In the genomic region with DNA sequence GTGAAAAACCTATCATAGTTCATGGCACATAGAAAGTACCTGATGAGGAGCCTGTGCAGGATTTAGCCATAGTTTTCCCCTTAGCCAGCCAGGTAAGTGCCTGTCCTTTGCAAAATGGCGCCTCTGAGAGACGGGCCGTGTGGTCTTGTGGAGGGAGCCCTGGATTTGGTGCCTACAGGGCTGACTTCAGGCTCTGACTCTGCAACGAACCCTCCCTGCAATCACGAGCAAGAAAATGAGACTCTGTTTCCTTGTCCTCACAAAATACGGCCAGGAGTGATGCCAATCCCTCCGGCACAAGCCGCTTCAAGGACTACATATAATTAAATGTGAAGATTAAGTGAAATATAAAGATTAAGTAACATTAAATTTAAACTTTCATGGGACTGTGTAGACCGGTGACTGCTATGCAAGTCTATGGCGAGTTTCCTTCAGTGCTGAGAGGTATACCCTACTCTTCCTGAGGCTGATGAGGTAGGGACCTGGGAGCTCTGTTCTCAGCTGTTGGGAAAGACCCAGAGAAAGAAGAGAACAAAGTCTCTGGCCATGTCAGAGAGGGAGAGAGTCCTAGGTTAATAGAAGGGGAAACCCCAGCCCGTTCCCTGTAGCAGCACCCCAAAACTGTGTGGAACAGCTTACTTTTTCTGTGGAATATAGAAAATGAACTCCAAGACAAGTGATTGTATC, we compare ENCODE assay signal across 17 cellular contexts. TPM values are rescaled to one million over a fixed set of nuclear protein-coding genes. Genes with fewer than 3 reads are reported as not detected.
A peak's percentile ranks its signal among the peaks of the same experiment; 100 is the strongest.
DNase-seq lines count a peak whose midpoint lies in the region; ATAC-seq and TF ChIP-seq lines count a peak whose summit lies in the region.
"Had no signal": no experiment of that assay in that cellular context is flagged by ENCODE, and none has a peak within 500 bp of the region (broad histone marks: within the 10 kb centered on the region; RNA-seq: fewer than 3 reads in every experiment).

No MANE protein-coding gene starts in this region.

- TF ChIP-seq CTCF in Peyer's patch (IDR thresholded peaks at IDR 0.05) (no peak), colonic mucosa (IDR thresholded peaks at IDR 0.05) (no peak)

- H3K4me1 Mint-ChIP-seq in activated naive CD4-positive, alpha-beta T cell treated with anti-CD3 and anti-CD28 coated beads, Interleukin-2, amount 10 ng/mL, durations not matched to agents 7 days and 5 days, result peaks cover 91% of the 10 kb centered on the region
- peaks cover 57 to 88% of the 10 kb centered on the region in 2 donors for H3K4me1 Mint-ChIP-seq in stimulated activated naive B cell treated with anti-CD40 and anti-IgM and Interleukin-4, amounts not matched to agents 10 μg/mL and 1 μg/mL and 100 μg/mL, for 72 hours

- no peaks in the 10 kb centered on the region for H3K36me3 ChIP-seq in Peyer's patch
- H3K36me3 ChIP-seq in colonic mucosa, result no peaks in the 10 kb centered on the region
- H3K36me3 ChIP-seq: adrenal gland, right atrium auricular region, upper lobe of right lung had no signal

- CTCF ChIA-PET in activated naive CD4-positive, alpha-beta T cell treated with anti-CD3 and anti-CD28 coated beads, Interleukin-2, amount 10 ng/mL, durations not matched to agents 7 days and 5 days (lab: Charles Lee), result interaction anchor here (1.0 to 1.4 kb wide), 5 partner anchors 8 to 89 kb away, joined by 3 to 8 read pairs (median 4); no protein-coding TSS in a partner anchor

- in situ Hi-C loops in G401 (cut with HindIII; ENCODE audit: low sequenced_read_pairs), result no loop called here

- TF ChIP-seq POLR2A in Peyer's patch (IDR thresholded peaks at IDR 0.05), result no peak

- H3K4me3 ChIP-seq in Peyer's patch (no peak overlapping the region), colonic mucosa (no peak overlapping the region)
- H3K4me3 ChIP-seq: adrenal gland, lung, right atrium auricular region, upper lobe of right lung had no signal

- no peak for DNase-seq in activated naive CD4-positive, alpha-beta T cell treated with anti-CD3 and anti-CD28 coated beads, Interleukin-2, amount 10 ng/mL, durations not matched to agents 7 days and 5 days
- DNase-seq in activated naive CD4-positive, alpha-beta T cell treated with Interleukin-2 at 50 U/mL for 16 hours, result no peak
- DNase-seq in Peyer's patch (no peak), colonic mucosa (no peak), MV-4-11 (lab: John Stamatoyannopoulos, UW) (no peak), NCI-H2196 (lab: John Stamatoyannopoulos, UW; ENCODE audit: unreplicated experiment) (no peak), G401 (ENCODE audit: low spot score) (no peak)
- DNase-seq in stimulated activated naive B cell treated with anti-CD40 and anti-IgM and Interleukin-4, amounts not matched to agents 10 μg/mL and 1 μg/mL and 100 μg/mL, for 72 hours, result no peak
- DNase-seq: DMS53, H9, NCI-H82, upper lobe of right lung had no signal

- peaks cover 4% of the 10 kb centered on the region for H3K36me3 Mint-ChIP-seq in activated naive CD4-positive, alpha-beta T cell treated with anti-CD3 and anti-CD28 coated beads, Interleukin-2, amount 10 ng/mL, durations not matched to agents 7 days and 5 days
- no peaks in the 10 kb centered on the region for H3K36me3 Mint-ChIP-seq in stimulated activated naive B cell treated with anti-CD40 and anti-IgM and Interleukin-4, amounts not matched to agents 10 μg/mL and 1 μg/mL and 100 μg/mL, for 72 hours

- peaks cover 0 to 16% (median 5%) of the 10 kb centered on the region in 4 donors for H3K4me1 ChIP-seq in Peyer's patch
- H3K4me1 ChIP-seq in colonic mucosa, result no peaks in the 10 kb centered on the region
- H3K4me1 ChIP-seq: adrenal gland, right atrium auricular region had no signal

- intact Hi-C loops in colonic mucosa (cut with DNase I), result no loop called here

- H3K9me3 Mint-ChIP-seq in activated naive CD4-positive, alpha-beta T cell treated with anti-CD3 and anti-CD28 coated beads, Interleukin-2, amount 10 ng/mL, durations not matched to agents 7 days and 5 days, result no peaks in the 10 kb centered on the region
- no peaks in the 10 kb centered on the region for H3K9me3 Mint-ChIP-seq in stimulated activated naive B cell treated with anti-CD40 and anti-IgM and Interleukin-4, amounts not matched to agents 10 μg/mL and 1 μg/mL and 100 μg/mL, for 72 hours
- H3K9me3 Mint-ChIP-seq: H9 had no signal

- H3K27me3 ChIP-seq in Peyer's patch, result no peaks in the 10 kb centered on the region
- H3K27me3 ChIP-seq in colonic mucosa, result no peaks in the 10 kb centered on the region
- H3K27me3 ChIP-seq: adrenal gland, right atrium auricular region, upper lobe of right lung had no signal

- peak overlapping the region; percentile 98 for H3K27ac Mint-ChIP-seq in activated naive CD4-positive, alpha-beta T cell treated with anti-CD3 and anti-CD28 coated beads, Interleukin-2, amount 10 ng/mL, durations not matched to agents 7 days and 5 days
- H3K27ac Mint-ChIP-seq in stimulated activated naive B cell treated with anti-CD40 and anti-IgM and Interleukin-4, amounts not matched to agents 10 μg/mL and 1 μg/mL and 100 μg/mL, for 72 hours, result peak overlapping the region; percentile 93
- H3K27ac Mint-ChIP-seq: H9 had no signal

- ATAC-seq in stimulated activated naive B cell treated with anti-CD40 and anti-IgM and Interleukin-4, amounts not matched to agents 10 μg/mL and 1 μg/mL and 100 μg/mL, for 72 hours (replicated peaks), result no peak

- H3K27ac ChIP-seq in Peyer's patch (peak overlapping the region; percentile 10 to 83 (median 54)), colonic mucosa (peak overlapping the region; percentile 17)
- H3K27ac ChIP-seq: adrenal gland, right atrium auricular region, RWPE1, upper lobe of right lung had no signal

- peak overlapping the region in 1 of 2 donors; percentile 19 for H3K9ac ChIP-seq in colonic mucosa (ENCODE audit: low read depth in 2 of 2, low read length in 2 of 2)

- H3K27me3 Mint-ChIP-seq in activated naive CD4-positive, alpha-beta T cell treated with anti-CD3 and anti-CD28 coated beads, Interleukin-2, amount 10 ng/mL, durations not matched to agents 7 days and 5 days, result no peaks in the 10 kb centered on the region
- H3K27me3 Mint-ChIP-seq in stimulated activated naive B cell treated with anti-CD40 and anti-IgM and Interleukin-4, amounts not matched to agents 10 μg/mL and 1 μg/mL and 100 μg/mL, for 72 hours, result no peaks in the 10 kb centered on the region

- no peaks in the 10 kb centered on the region for H3K9me3 ChIP-seq in Peyer's patch
- H3K9me3 ChIP-seq in colonic mucosa, result no peaks in the 10 kb centered on the region
- H3K9me3 ChIP-seq: adrenal gland, right atrium auricular region, upper lobe of right lung had no signal

- no peak overlapping the region for H3K4me3 Mint-ChIP-seq in activated naive CD4-positive, alpha-beta T cell treated with anti-CD3 and anti-CD28 coated beads, Interleukin-2, amount 10 ng/mL, durations not matched to agents 7 days and 5 days
- H3K4me3 Mint-ChIP-seq in stimulated activated naive B cell treated with anti-CD40 and anti-IgM and Interleukin-4, amounts not matched to agents 10 μg/mL and 1 μg/mL and 100 μg/mL, for 72 hours, result no peak overlapping the region
- H3K4me3 Mint-ChIP-seq: H9 had no signal

RNA-seq across cellular contexts. Expression of gene CXCR5, which starts 6.1 kb away (rescaled TPM):
- 1 to 10 TPM in 2 of 4 donors, under 1 TPM in 1, not detected in 1; 0.66 to 7.4 (median 1.1) TPM for total RNA-seq in Peyer's patch
- total RNA-seq in colonic mucosa, result under 1 TPM; 0.05 to 0.19 TPM
- total RNA-seq in G401 (2014; rRNA removed; shearing (Covaris generic)), result not detected in 2 replicates
- total RNA-seq: epithelial cell of proximal tubule, upper lobe of right lung had no signal

RNA-seq across cellular contexts. Expression of gene BCL9L, which starts 48.1 kb away (rescaled TPM):
- total RNA-seq in Peyer's patch, result 10 to 100 TPM; 26.4 to 51.3 (median 34.1) TPM
- total RNA-seq in colonic mucosa, result 10 to 100 TPM; 31.4 to 37.4 TPM
- total RNA-seq in G401 (2014; rRNA removed; shearing (Covaris generic)), result 10.2 and 13.4 TPM in 2 replicates
